Comparison of ENCODE assay signal across 9 cellular contexts in genomic region chr10:101161494-101162299, GRCh38. TPM values are rescaled to one million over a fixed set of nuclear protein-coding genes. Genes with fewer than 3 reads are reported as not detected.
DNase-seq lines count a peak whose midpoint lies in the region; ATAC-seq and TF ChIP-seq lines count a peak whose summit lies in the region.
"Had no signal": no experiment of that assay in that cellular context is flagged by ENCODE, and none has a peak within 500 bp of the region (broad histone marks: within the 10 kb centered on the region; RNA-seq: fewer than 3 reads in every experiment).

No MANE protein-coding gene starts in this region.

- TF ChIP-seq CTCF in glutamatergic neuron (IDR thresholded peaks at IDR 0.05; ENCODE audit: partially characterized antibody, unreplicated experiment) (peak; percentile 98), tibial artery (IDR thresholded peaks at IDR 0.05) (peak; percentile 89 to 94)

- no peak overlapping the region for H3K27ac Mint-ChIP-seq in activated naive CD4-positive, alpha-beta T cell treated with anti-CD3 and anti-CD28 coated beads for 36 hours
- H3K27ac Mint-ChIP-seq in glutamatergic neuron (ENCODE audit: unreplicated experiment): no peak overlapping the region

- H3K27me3 ChIP-seq in trophoblast cell (ENCODE audit: insufficient read depth, low read length) (no peaks in the 10 kb centered on the region), tibial artery (peaks cover 0 to 72% of the 10 kb centered on the region in 2 donors)

- no peaks in the 10 kb centered on the region for H3K36me3 Mint-ChIP-seq in activated naive CD4-positive, alpha-beta T cell treated with anti-CD3 and anti-CD28 coated beads for 36 hours (ENCODE audit: low read depth)
- H3K36me3 Mint-ChIP-seq in glutamatergic neuron (ENCODE audit: unreplicated experiment): no peaks in the 10 kb centered on the region

- intact Hi-C loops in activated naive CD4-positive, alpha-beta T cell treated with anti-CD3 and anti-CD28 coated beads for 36 hours (cut with micrococcal nuclease): loop anchor here (1.0 to 5.0 kb wide), 4 partner anchors 53 to 411 kb away; no protein-coding TSS in a partner anchor
- intact Hi-C loops in tibial artery (cut with DNase I; ENCODE audit: low total_unique reads): no loop called here

- peaks cover 13% of the 10 kb centered on the region for H3K4me1 Mint-ChIP-seq in activated naive CD4-positive, alpha-beta T cell treated with anti-CD3 and anti-CD28 coated beads for 36 hours (ENCODE audit: low read depth)
- peaks cover 1% of the 10 kb centered on the region for H3K4me1 Mint-ChIP-seq in glutamatergic neuron (ENCODE audit: low read depth, unreplicated experiment)

- H2BK120ac ChIP-seq in trophoblast cell (ENCODE audit: insufficient read depth, low read length, poor library complexity): no peak overlapping the region

- H3K9me3 ChIP-seq in SK-N-MC (ENCODE audit: low read depth, low read length): no peaks in the 10 kb centered on the region
- peaks cover 6% of the 10 kb centered on the region for H3K9me3 ChIP-seq in trophoblast cell (ENCODE audit: insufficient read depth, low read depth, low read length)
- no peaks in the 10 kb centered on the region for H3K9me3 ChIP-seq in tibial artery

- WGBS in trophoblast cell (ENCODE audit: extremely low coverage, insufficient coverage, insufficient read length): no CpG with 5 or more reads among the region's 20 CpGs

- H3K18ac ChIP-seq in trophoblast cell (ENCODE audit: low read length): no peak overlapping the region

- H2BK5ac ChIP-seq in trophoblast cell (ENCODE audit: low read depth, low read length, poor library complexity): no peak overlapping the region

- H3K14ac ChIP-seq in trophoblast cell (ENCODE audit: low read length): no peak overlapping the region

- H3K36me3 ChIP-seq in SK-N-MC (ENCODE audit: insufficient read depth, low read length) (no peaks in the 10 kb centered on the region), trophoblast cell (ENCODE audit: control insufficient read depth in 1 of 2, insufficient read depth in 2 of 2, low read length in 2 of 2) (no peaks in the 10 kb centered on the region), tibial artery (no peaks in the 10 kb centered on the region)

- no peak overlapping the region for H4K8ac ChIP-seq in trophoblast cell (ENCODE audit: low read depth, low read length)

- no peak for ATAC-seq in GM19463 (IDR thresholded peaks at IDR 0.05; ENCODE audit: unreplicated experiment)

- no peak overlapping the region for H2BK12ac ChIP-seq in trophoblast cell (ENCODE audit: low read length)

- H3K4me2 ChIP-seq in trophoblast cell (ENCODE audit: low read length): no peak overlapping the region

- H3K4me1 ChIP-seq in trophoblast cell (ENCODE audit: control insufficient read depth in 1 of 2, insufficient read depth in 2 of 2, low read length in 2 of 2): peaks cover 6 to 8% of the 10 kb centered on the region in 2 experiments
- peaks cover 0 to 5% (median 4%) of the 10 kb centered on the region in 4 donors for H3K4me1 ChIP-seq in tibial artery

- no peak overlapping the region for H3K27ac ChIP-seq in SK-N-MC
- H3K27ac ChIP-seq in trophoblast cell (ENCODE audit: low read depth, low read length): no peak overlapping the region
- no peak overlapping the region for H3K27ac ChIP-seq in tibial artery

- no peak overlapping the region for H4K12ac ChIP-seq in trophoblast cell (ENCODE audit: low read depth, low read length)

- H3K9ac ChIP-seq in SK-N-MC (ENCODE audit: insufficient read length) (no peak overlapping the region), trophoblast cell (ENCODE audit: low read length) (no peak overlapping the region)

- no peaks in the 10 kb centered on the region for H3K79me2 ChIP-seq in trophoblast cell (ENCODE audit: control insufficient read depth, insufficient read depth, low read length, poor library complexity)

- H3K27me3 Mint-ChIP-seq in activated naive CD4-positive, alpha-beta T cell treated with anti-CD3 and anti-CD28 coated beads for 36 hours (ENCODE audit: low read depth): peaks cover 53% of the 10 kb centered on the region
- H3K27me3 Mint-ChIP-seq in glutamatergic neuron (ENCODE audit: unreplicated experiment): peaks cover 4% of the 10 kb centered on the region

- H3K23ac ChIP-seq in trophoblast cell (ENCODE audit: low read length): no peak overlapping the region

- no peak overlapping the region for H3K4ac ChIP-seq in trophoblast cell (ENCODE audit: low read depth, low read length)

- no peak overlapping the region for H2AFZ ChIP-seq in trophoblast cell (ENCODE audit: insufficient read depth, low read length, poor library complexity)

- no peak overlapping the region for H2AK5ac ChIP-seq in trophoblast cell (ENCODE audit: low read length)

- CTCF ChIA-PET in activated naive CD4-positive, alpha-beta T cell treated with anti-CD3 and anti-CD28 coated beads for 36 hours (lab: Charles Lee): interaction anchor here (0.6 to 2.1 kb wide), 23 partner anchors 9 to 610 kb away, joined by 3 to 9 read pairs (median 4); no protein-coding TSS in a partner anchor

- H3K79me1 ChIP-seq in trophoblast cell (ENCODE audit: low read length): no peaks in the 10 kb centered on the region

- peak overlapping the region; percentile 15 for H3K4me3 Mint-ChIP-seq in activated naive CD4-positive, alpha-beta T cell treated with anti-CD3 and anti-CD28 coated beads for 36 hours
- H3K4me3 Mint-ChIP-seq in glutamatergic neuron (ENCODE audit: unreplicated experiment): no peak overlapping the region

- H4K91ac ChIP-seq in trophoblast cell (ENCODE audit: low read depth, low read length): no peak overlapping the region

- H3K4me3 ChIP-seq in SK-N-MC (0 out of 2 replicates have a peak overlapping the region, but pooled peaks have one; percentile 50), trophoblast cell (ENCODE audit: low read depth, low read length) (no peak overlapping the region), tibial artery (peak overlapping the region in 1 of 2 donors; percentile 30)

- no peaks in the 10 kb centered on the region for H3K9me3 Mint-ChIP-seq in activated naive CD4-positive, alpha-beta T cell treated with anti-CD3 and anti-CD28 coated beads for 36 hours
- H3K9me3 Mint-ChIP-seq in glutamatergic neuron (ENCODE audit: unreplicated experiment): peaks cover 4% of the 10 kb centered on the region

- DNase-seq in ELF-1 (ENCODE audit: low read depth, low spot score) (peak; percentile 94), LoVo (ENCODE audit: low spot score) (peak; percentile 82), SK-N-MC (ENCODE audit: low read depth, low spot score) (peak; percentile 5), glutamatergic neuron (peak; percentile 71), trophoblast cell (peak; percentile 57 to 94), tibial artery (peak; percentile 54 to 75)
- peak; percentile 87 for DNase-seq in activated naive CD4-positive, alpha-beta T cell treated with anti-CD3 and anti-CD28 coated beads for 36 hours

RNA-seq across cellular contexts. Expression of gene TLX1, which starts 30.6 kb away (rescaled TPM):
- total RNA-seq in activated naive CD4-positive, alpha-beta T cell treated with anti-CD3 and anti-CD28 coated beads for 36 hours: not detected
- total RNA-seq in glutamatergic neuron (ENCODE audit: unreplicated experiment): 14.3 TPM
- not detected in 2 replicates for polyA plus RNA-seq in trophoblast cell (2013)
- total RNA-seq: mononuclear cell had no signal

Comparison
In these comparisons a context has a peak if more than half of its experiments do, and no peak if none do; other contexts are left out.
1. DNase-seq: peak in every context shown above with its lines; median percentile 94 in ELF-1; 87 in activated naive CD4-positive, alpha-beta T cell treated with anti-CD3 and anti-CD28 coated beads for 36 hours; 82 in LoVo; 76 in trophoblast cell; 71 in glutamatergic neuron; 64 in tibial artery; 5 in SK-N-MC.
2. RNA of gene TLX1, which starts 30.6 kb away (total RNA-seq): 14.3 TPM in glutamatergic neuron (single experiment); not detected in activated naive CD4-positive, alpha-beta T cell treated with anti-CD3 and anti-CD28 coated beads for 36 hours; every median in the first group is over 10 times any median in the second.